In genomic region chr19:4811328-4812131, GRCh38 we compare ENCODE assay signal across 8 cellular contexts. TPM values are rescaled to one million over a fixed set of nuclear protein-coding genes. Genes with fewer than 3 reads are reported as not detected.
A peak's percentile ranks its signal among the peaks of the same experiment; 100 is the strongest.
DNase-seq lines count a peak whose midpoint lies in the region; ATAC-seq, FAIRE-seq and TF ChIP-seq lines count a peak whose summit lies in the region.

No MANE protein-coding gene starts in this region.

- H3K4me3 Mint-ChIP-seq in activated B cell treated with CpG ODN at 0.5 μM for 24 hours = no peak overlapping the region

- in situ Hi-C loops in mammary epithelial cell (cut with MboI; ENCODE audit: low sequenced_read_pairs in 2 of 2) = loop anchor here (5.0 to 10.0 kb wide), 3 partner anchors 101 to 221 kb away; no protein-coding TSS in a partner anchor

- H3K27ac Mint-ChIP-seq in activated B cell treated with CpG ODN at 0.5 μM for 24 hours = peak overlapping the region; percentile 47

- no peak overlapping the region for H2AFZ ChIP-seq in mammary epithelial cell (ENCODE audit: low read depth, low read length)

- CTCF ChIA-PET in activated B cell treated with CpG ODN at 0.5 μM for 24 hours (lab: Charles Lee) = interaction anchor here (1.9 to 11.6 kb wide), 6 partner anchors 11 to 220 kb away, joined by 9 to 292 read pairs (median 74); partner anchors contain the start of gene TICAM1
- CTCF ChIA-PET in mammary epithelial cell (lab: Charles Lee; ENCODE audit: low non-redundant PET) = no interaction called here

- H3K79me2 ChIP-seq in mammary epithelial cell (ENCODE audit: insufficient read depth, low read length) = peaks cover 7% of the 10 kb centered on the region

- peaks cover 47% of the 10 kb centered on the region for H3K4me1 Mint-ChIP-seq in activated B cell treated with CpG ODN at 0.5 μM for 24 hours

- TF ChIP-seq CTCF in activated B cell treated with CpG ODN at 0.5 μM for 24 hours (IDR thresholded peaks at IDR 0.05) = peak; percentile 67
- peak; percentile 73 to 89 for TF ChIP-seq CTCF in mammary epithelial cell (conservative IDR thresholded peaks at IDR 0.05 in 1 of 2, IDR thresholded peaks at IDR 0.05 in 1 of 2; ENCODE audit: extremely low read depth in 1 of 2, insufficient read depth in 1 of 2, low read depth in 1 of 2, low read length in 2 of 2)
- peak; percentile 87 for TF ChIP-seq CTCF in kidney (IDR thresholded peaks at IDR 0.05; ENCODE audit: borderline replicate concordance, extremely low read depth, insufficient read depth)

- POLR2A ChIA-PET in activated B cell treated with CpG ODN at 0.5 μM for 24 hours (lab: Charles Lee) = interaction anchor here (0.6 to 2.4 kb wide), 4 partner anchors 21 to 625 kb away, joined by 5 to 30 read pairs (median 7); no protein-coding TSS in a partner anchor

- dilution Hi-C loops in mammary epithelial cell (cut with HindIII; ENCODE audit: low sequenced_read_pairs) = no loop called here

- no peak for FAIRE-seq in kidney (lab: Jason Lieb, UNC)

- H3K27me3 ChIP-seq in mammary epithelial cell (ENCODE audit: insufficient read depth, low read length) = no peaks in the 10 kb centered on the region

- H3K4me1 ChIP-seq in mammary epithelial cell (ENCODE audit: insufficient read depth, low read length) (peaks cover 16% of the 10 kb centered on the region), kidney (ENCODE audit: control insufficient read depth in 1 of 2, insufficient read depth in 1 of 2, low read depth in 1 of 2, low read length in 2 of 2) (peaks cover 0 to 7% of the 10 kb centered on the region in 2 donors)

- H3K4me2 ChIP-seq in mammary epithelial cell (ENCODE audit: insufficient read depth, low read depth, low read length) = no peak overlapping the region

- H3K36me3 Mint-ChIP-seq in activated B cell treated with CpG ODN at 0.5 μM for 24 hours (ENCODE audit: low read depth) = peaks cover 4% of the 10 kb centered on the region

- no peaks in the 10 kb centered on the region for H3K9me3 Mint-ChIP-seq in activated B cell treated with CpG ODN at 0.5 μM for 24 hours

- intact Hi-C loops in activated B cell treated with CpG ODN at 0.5 μM for 24 hours (cut with micrococcal nuclease) = loop anchor here (1.0 kb wide), 2 partner anchors 18 to 220 kb away; no protein-coding TSS in a partner anchor
- intact Hi-C loops in mammary epithelial cell (cut with micrococcal nuclease) = loop anchor here (1.0 to 2.0 kb wide), 2 partner anchors 55 to 160 kb away; partner anchors contain the start of gene PLIN3
- intact Hi-C loops in kidney (cut with DNase I) = no loop called here

- H4K20me1 ChIP-seq in mammary epithelial cell (ENCODE audit: insufficient read depth, low read length) = no peaks in the 10 kb centered on the region

- peak; percentile 82 for ATAC-seq in activated B cell treated with CpG ODN at 0.5 μM for 24 hours (ENCODE audit: low read depth)
- ATAC-seq in GM18498 (IDR thresholded peaks at IDR 0.05; ENCODE audit: unreplicated experiment) = no peak

- DNase-seq in NCI-H1105 treated with DMSO at 0.1 percent for 48 hours (lab: John Stamatoyannopoulos, UW) (peak; percentile 20), NCI-H1105 (lab: John Stamatoyannopoulos, UW) (no peak), NAMALWA (ENCODE audit: low spot score) (peak; percentile 87), activated B cell treated with CpG ODN at 0.5 μM for 24 hours (peak; percentile 90), mammary epithelial cell (peak; percentile 51), kidney (peak; percentile 92)
- DNase-seq in stimulated activated CD4-positive, alpha-beta T cell treated with anti-CD3 and anti-CD28 coated beads, Interleukin-2, amount 100 ng/mL, for 48 hours = peak; percentile 96 to 97

- BruUV-seq in mammary epithelial cell (replicated peaks; lab: Mats Ljungman, UMichigan) = no TSS peak

- H3K36me3 ChIP-seq in mammary epithelial cell (ENCODE audit: insufficient read depth, low read length) (peaks cover under 1% of the 10 kb centered on the region), kidney (ENCODE audit: control insufficient read depth in 1 of 2, insufficient read depth in 2 of 2, low read length in 2 of 2) (no peaks in the 10 kb centered on the region)

- H3K4me3 ChIP-seq in mammary epithelial cell (replicated peaks in 1 of 3; ENCODE audit: insufficient read depth in 1 of 3, low read depth in 2 of 3, low read length in 3 of 3) = no peak overlapping the region
- no peak overlapping the region for H3K4me3 ChIP-seq in kidney (ENCODE audit: low read length in 2 of 2)

- no peaks in the 10 kb centered on the region for H3K27me3 Mint-ChIP-seq in activated B cell treated with CpG ODN at 0.5 μM for 24 hours

- H3K9ac ChIP-seq in mammary epithelial cell (ENCODE audit: insufficient read depth, low read length) (no peak overlapping the region), kidney (ENCODE audit: low read length in 2 of 2) (no peak overlapping the region)

- H3K27ac ChIP-seq in mammary epithelial cell (ENCODE audit: insufficient read depth, low read depth, low read length) = peak overlapping the region; percentile 96
- H3K27ac ChIP-seq in kidney (ENCODE audit: low read depth in 2 of 2, low read length in 2 of 2) = no peak overlapping the region

- H3K9me3 ChIP-seq in mammary epithelial cell (replicated peaks; ENCODE audit: insufficient read depth, low read length) (no peaks in the 10 kb centered on the region), kidney (ENCODE audit: control insufficient read depth in 1 of 2, low read length in 2 of 2) (no peaks in the 10 kb centered on the region)

- WGBS in mammary epithelial cell (ENCODE audit: low coverage, missing lambda C conversion rate) = 73% methylated on average over 7 of the region's 12 CpGs

RNA-seq across cellular contexts. Expression of gene TICAM1, which starts 20.0 kb away (rescaled TPM):
- 34.4 and 39.4 TPM in 2 replicates for total RNA-seq in activated B cell treated with CpG ODN at 0.5 μM for 24 hours
- total RNA-seq in mammary epithelial cell = 10 to 100 TPM in 1 of 2 donors, 1 to 10 TPM in 1; 4.0 to 33.3 TPM
- 2.0 TPM for polyA plus RNA-seq in mammary epithelial cell
- polyA minus RNA-seq in mammary epithelial cell = 8.9 TPM
- 23.0 TPM for total RNA-seq in kidney
- 9.9 TPM for polyA plus RNA-seq in kidney (ENCODE audit: insufficient read depth, low read depth, low replicate concordance)

RNA-seq across cellular contexts. Expression of gene FEM1A, which starts 20.0 kb away (rescaled TPM):
- total RNA-seq in activated B cell treated with CpG ODN at 0.5 μM for 24 hours = 16.7 and 17.9 TPM in 2 replicates
- 10 to 100 TPM; 12.8 to 17.5 TPM for total RNA-seq in mammary epithelial cell
- 6.0 TPM for polyA plus RNA-seq in mammary epithelial cell
- polyA minus RNA-seq in mammary epithelial cell = 5.7 TPM
- total RNA-seq in kidney = 11.3 TPM
- 4.6 TPM for polyA plus RNA-seq in kidney (ENCODE audit: insufficient read depth, low read depth, low replicate concordance)

RNA-seq across cellular contexts. Expression of gene PLIN3, which starts 55.9 kb away (rescaled TPM):
- 28.7 and 29.0 TPM in 2 replicates for total RNA-seq in activated B cell treated with CpG ODN at 0.5 μM for 24 hours
- total RNA-seq in mammary epithelial cell = 100 to 1,000 TPM in 1 of 2 donors, 10 to 100 TPM in 1; 89.4 to 147 TPM
- polyA plus RNA-seq in mammary epithelial cell = 140 TPM
- 43.4 TPM for polyA minus RNA-seq in mammary epithelial cell
- total RNA-seq in kidney = 60.0 TPM
- 30.5 TPM for polyA plus RNA-seq in kidney (ENCODE audit: insufficient read depth, low read depth, low replicate concordance)
